Comparison of ENCODE assay signal across 21 cellular contexts in genomic region chr21:25936776-25937175, GRCh38.
DNase-seq lines count a peak whose midpoint lies in the region; ATAC-seq, FAIRE-seq and TF ChIP-seq lines count a peak whose summit lies in the region.
"Had no signal": no experiment of that assay in that cellular context is flagged by ENCODE, and none has a peak within 500 bp of the region (broad histone marks: within the 10 kb centered on the region; RNA-seq: fewer than 3 reads in every experiment).

No MANE protein-coding gene starts in this region.

- no peaks in the 10 kb centered on the region for H3K27me3 Mint-ChIP-seq in astrocyte (ENCODE audit: low read depth, unreplicated experiment)
- H3K27me3 Mint-ChIP-seq: activated CD4-positive, alpha-beta memory T cell treated with anti-CD3 and anti-CD28 coated beads for 36 hours; naive thymus-derived CD8-positive, alpha-beta T cell; stimulated activated naive CD8-positive, alpha-beta T cell treated with anti-CD3 and anti-CD28 coated beads, Interleukin-15, Interleukin-2, amounts not matched to agents 100 ng/mL and 50 ng/mL, for 24 hours had no signal

- no peak overlapping the region for H2AFZ ChIP-seq in SK-N-SH (ENCODE audit: low read depth)
- H2AFZ ChIP-seq in astrocyte (ENCODE audit: low read depth, low read length), result no peak overlapping the region

- H3K9me3 Mint-ChIP-seq in astrocyte (ENCODE audit: unreplicated experiment), result no peaks in the 10 kb centered on the region
- H3K9me3 Mint-ChIP-seq: activated CD4-positive, alpha-beta memory T cell treated with anti-CD3 and anti-CD28 coated beads for 36 hours; activated naive CD4-positive, alpha-beta T cell treated with anti-CD3 and anti-CD28 coated beads for 36 hours; naive thymus-derived CD8-positive, alpha-beta T cell; stimulated activated naive CD8-positive, alpha-beta T cell treated with anti-CD3 and anti-CD28 coated beads, Interleukin-15, Interleukin-2, amounts not matched to agents 100 ng/mL and 50 ng/mL, for 24 hours had no signal

- TF ChIP-seq RAD21 in SK-N-SH (IDR thresholded peaks at IDR 0.05; ENCODE audit: low read length), result no peak

- no peak overlapping the region for H3K4me3 ChIP-seq in SK-N-SH (ENCODE audit: low read depth in 2 of 2, low read length in 1 of 2)
- H3K4me3 ChIP-seq in astrocyte (ENCODE audit: insufficient read depth, low read depth, low read length), result no peak overlapping the region
- no peak overlapping the region for H3K4me3 ChIP-seq in fibroblast of the aortic adventitia (ENCODE audit: low read depth, low read length)
- no peak overlapping the region for H3K4me3 ChIP-seq in stomach
- H3K4me3 ChIP-seq in Peyer's patch, result no peak overlapping the region

- no peak overlapping the region for H3K27ac Mint-ChIP-seq in astrocyte (ENCODE audit: unreplicated experiment)
- H3K27ac Mint-ChIP-seq: activated CD4-positive, alpha-beta memory T cell treated with anti-CD3 and anti-CD28 coated beads for 36 hours; activated naive CD4-positive, alpha-beta T cell treated with anti-CD3 and anti-CD28 coated beads for 36 hours; naive thymus-derived CD8-positive, alpha-beta T cell; stimulated activated naive CD8-positive, alpha-beta T cell treated with anti-CD3 and anti-CD28 coated beads, Interleukin-15, Interleukin-2, amounts not matched to agents 100 ng/mL and 50 ng/mL, for 24 hours had no signal

- H3K27me3 ChIP-seq in SK-N-SH (ENCODE audit: insufficient read depth) (no peaks in the 10 kb centered on the region), astrocyte (ENCODE audit: insufficient read depth, low read length) (no peaks in the 10 kb centered on the region), stomach (no peaks in the 10 kb centered on the region), Peyer's patch (no peaks in the 10 kb centered on the region)

- no peak overlapping the region for H3K4me3 Mint-ChIP-seq in astrocyte (ENCODE audit: unreplicated experiment)
- H3K4me3 Mint-ChIP-seq: activated CD4-positive, alpha-beta memory T cell treated with anti-CD3 and anti-CD28 coated beads for 36 hours; activated naive CD4-positive, alpha-beta T cell treated with anti-CD3 and anti-CD28 coated beads for 36 hours; naive thymus-derived CD8-positive, alpha-beta T cell; stimulated activated naive CD8-positive, alpha-beta T cell treated with anti-CD3 and anti-CD28 coated beads, Interleukin-15, Interleukin-2, amounts not matched to agents 100 ng/mL and 50 ng/mL, for 24 hours had no signal

- intact Hi-C loops in stomach (cut with DNase I; ENCODE audit: low total_unique reads), result no loop called here

- H3K4me2 ChIP-seq in SK-N-SH (no peak overlapping the region), astrocyte (ENCODE audit: low read length) (peak overlapping the region; percentile 4)

- no peaks in the 10 kb centered on the region for H3K9me2 ChIP-seq in SK-N-SH

- H3K9ac ChIP-seq in SK-N-SH (no peak overlapping the region), astrocyte (ENCODE audit: low read length) (no peak overlapping the region)

- H3K36me3 ChIP-seq in SK-N-SH (replicated peaks in 1 of 2; ENCODE audit: control insufficient read depth in 1 of 2, insufficient read depth in 2 of 2, low read length in 1 of 2) (peaks cover 0 to 6% of the 10 kb centered on the region in 2 experiments), astrocyte (ENCODE audit: insufficient read depth, low read length) (no peaks in the 10 kb centered on the region), stomach (no peaks in the 10 kb centered on the region), Peyer's patch (no peaks in the 10 kb centered on the region)

- no peak for TF ChIP-seq POLR2A in stomach (IDR thresholded peaks at IDR 0.05)
- no peak for TF ChIP-seq POLR2A in Peyer's patch (IDR thresholded peaks at IDR 0.05)

- FAIRE-seq in astrocyte (lab: Jason Lieb, UNC), result no peak
- FAIRE-seq: islet of Langerhans had no signal

- H3K4me1 Mint-ChIP-seq in astrocyte (ENCODE audit: low read depth, unreplicated experiment), result peaks cover 13% of the 10 kb centered on the region

- no peak for TF ChIP-seq CTCF in SK-N-SH (IDR thresholded peaks at IDR 0.05)
- TF ChIP-seq CTCF in astrocyte (IDR thresholded peaks at IDR 0.05; ENCODE audit: insufficient read depth, low read depth, low read length), result no peak
- no peak for TF ChIP-seq CTCF in fibroblast of the aortic adventitia (IDR thresholded peaks at IDR 0.05; ENCODE audit: insufficient read depth, low read length)
- no peak for TF ChIP-seq CTCF in stomach (IDR thresholded peaks at IDR 0.05)
- no peak for TF ChIP-seq CTCF in Peyer's patch (IDR thresholded peaks at IDR 0.05)

- no peak for ATAC-seq in SK-N-SH treated with all-trans-retinoic acid at 6 μM for 48 hours
- ATAC-seq: esophagus mucosa; naive thymus-derived CD8-positive, alpha-beta T cell had no signal

- H3K9me3 ChIP-seq in SK-N-SH, result no peaks in the 10 kb centered on the region
- no peaks in the 10 kb centered on the region for H3K9me3 ChIP-seq in astrocyte (ENCODE audit: insufficient read depth, low read depth, low read length)
- H3K9me3 ChIP-seq in stomach, result no peaks in the 10 kb centered on the region
- no peaks in the 10 kb centered on the region for H3K9me3 ChIP-seq in Peyer's patch

- CTCF ChIA-PET in SK-N-SH (lab: Yijun Ruan, JAX), result no interaction called here

- POLR2A ChIA-PET in SK-N-SH (lab: Yijun Ruan, JAX), result no interaction called here

- H3K27ac ChIP-seq in SK-N-SH (ENCODE audit: low read depth in 2 of 2, low read length in 1 of 2), result 0 out of 4 replicates have a peak overlapping the region, but pooled peaks of 1 of the 2 experiments have one; percentile 5
- H3K27ac ChIP-seq in astrocyte (ENCODE audit: low read depth, low read length), result peak overlapping the region; percentile 39
- H3K27ac ChIP-seq in stomach, result peak overlapping the region in 3 of 5 donors; percentile 3 to 85 (median 80)
- no peak overlapping the region for H3K27ac ChIP-seq in Peyer's patch
- H3K27ac ChIP-seq: 22Rv1 had no signal

- WGBS in SK-N-SH (ENCODE audit: low lambda C conversion rate), result 100% methylated on average over 2 of the region's 2 CpGs
- 74 to 87% (median 81%) methylated on average over 2 of the region's 2 CpGs for WGBS in stomach, 5 donors

- DNase-seq in SK-N-SH (no peak), astrocyte (ENCODE audit: low read depth) (peak; percentile 70), fibroblast of the aortic adventitia (ENCODE audit: low read depth) (peak; percentile 77), stomach (no peak), NCI-H1694 (lab: John Stamatoyannopoulos, UW) (no peak), AG08395 (ENCODE audit: low spot score) (no peak), Peyer's patch (no peak)
- DNase-seq: activated CD4-positive, alpha-beta memory T cell treated with anti-CD3 and anti-CD28 coated beads for 36 hours; activated naive CD4-positive, alpha-beta T cell treated with anti-CD3 and anti-CD28 coated beads for 36 hours; activated T-cell treated with anti-CD3 and anti-CD28 coated beads for 4 hours; Karpas-422; naive thymus-derived CD8-positive, alpha-beta T cell; NCI-H1092 treated with DMSO at 0.1 percent for 48 hours; NCI-H524; Right ventricle myocardium superior; stimulated activated CD4-positive, alpha-beta T cell treated with anti-CD3 and anti-CD28 coated beads, Interleukin-1b, Interleukin-23, amount 100 ng/mL, for 48 hours had no signal

- H3K79me2 ChIP-seq in SK-N-SH (ENCODE audit: insufficient read depth) (no peaks in the 10 kb centered on the region), astrocyte (ENCODE audit: insufficient read depth, low read length) (no peaks in the 10 kb centered on the region)

- peaks cover 7% of the 10 kb centered on the region for H3K36me3 Mint-ChIP-seq in astrocyte (ENCODE audit: low read depth, unreplicated experiment)
- H3K36me3 Mint-ChIP-seq: naive thymus-derived CD8-positive, alpha-beta T cell had no signal

- no peaks in the 10 kb centered on the region for H4K20me1 ChIP-seq in SK-N-SH (ENCODE audit: insufficient read depth)
- no peaks in the 10 kb centered on the region for H4K20me1 ChIP-seq in astrocyte (ENCODE audit: insufficient read depth, low read length)

- peaks cover 13% of the 10 kb centered on the region for H3F3A ChIP-seq in SK-N-SH (replicated peaks; ENCODE audit: insufficient read depth)

- TF ChIP-seq EP300 in SK-N-SH (IDR thresholded peaks at IDR 0.05; ENCODE audit: borderline replicate concordance in 1 of 2, low read depth in 1 of 2, low read length in 1 of 2) (no peak), stomach (IDR thresholded peaks at IDR 0.05) (no peak)

- H3K4me1 ChIP-seq in SK-N-SH (ENCODE audit: control insufficient read depth in 1 of 2, insufficient read depth in 2 of 2, low read depth in 1 of 2, low read length in 1 of 2) (peaks cover 13 to 15% of the 10 kb centered on the region in 2 experiments; a peak in 3 of 4 replicates), astrocyte (ENCODE audit: insufficient read depth, low read length) (peaks cover 25% of the 10 kb centered on the region), stomach (peaks cover 31 to 64% (median 43%) of the 10 kb centered on the region in 4 donors), Peyer's patch (no peaks in the 10 kb centered on the region)

TF ChIP-seq in SK-N-SH, 30 proteins besides CTCF, POLR2A, EP300 and RAD21:
- TF ChIP-seq YY1 (IDR thresholded peaks at IDR 0.05; ENCODE audit: low read depth) (no peak), PBX3 (IDR thresholded peaks at IDR 0.05) (peak; percentile 31; the same call in 1 of the 2 replicates)

TF ChIP-seq in SK-N-SH treated with all-trans-retinoic acid at 6 μM for 48 hours, 23 proteins besides CTCF, POLR2A, EP300 and RAD21 (continues in another document):
- no peak for TF ChIP-seq BACH2 (CRISPR knock-in tag; IDR thresholded peaks at IDR 0.05; ENCODE audit: borderline replicate concordance)
- TF ChIP-seq ZNF565 (CRISPR knock-in tag; conservative IDR thresholded peaks at IDR 0.05; ENCODE audit: low read depth), result no peak
- no peak for TF ChIP-seq ZC3H10 (CRISPR knock-in tag; IDR thresholded peaks at IDR 0.05)
- no peak for TF ChIP-seq ZFP30 (CRISPR knock-in tag; IDR thresholded peaks at IDR 0.05)
- no peak for TF ChIP-seq GLIS3 (CRISPR knock-in tag; IDR thresholded peaks at IDR 0.05)
- no peak for TF ChIP-seq ZNF70 (CRISPR knock-in tag; IDR thresholded peaks at IDR 0.05)
- TF ChIP-seq POU6F1 (CRISPR knock-in tag; IDR thresholded peaks at IDR 0.05; ENCODE audit: borderline replicate concordance, low read depth), result no peak
- TF ChIP-seq OSR1 (CRISPR knock-in tag; IDR thresholded peaks at IDR 0.05), result no peak

Comparison
In these comparisons a context has a peak if more than half of its experiments do, and no peak if none do; other contexts are left out.
1. DNase-seq: peak in astrocyte (single experiment) and fibroblast of the aortic adventitia (single experiment); none in SK-N-SH (single experiment), stomach (single experiment), NCI-H1694 (single experiment), AG08395 (single experiment) and Peyer's patch (0 of 3).
2. H3K27ac ChIP-seq: peak in astrocyte (single experiment) and stomach (3 of 5); none in Peyer's patch (0 of 4).